ENCODE assay signal across 12 cellular contexts in the genomic region with DNA sequence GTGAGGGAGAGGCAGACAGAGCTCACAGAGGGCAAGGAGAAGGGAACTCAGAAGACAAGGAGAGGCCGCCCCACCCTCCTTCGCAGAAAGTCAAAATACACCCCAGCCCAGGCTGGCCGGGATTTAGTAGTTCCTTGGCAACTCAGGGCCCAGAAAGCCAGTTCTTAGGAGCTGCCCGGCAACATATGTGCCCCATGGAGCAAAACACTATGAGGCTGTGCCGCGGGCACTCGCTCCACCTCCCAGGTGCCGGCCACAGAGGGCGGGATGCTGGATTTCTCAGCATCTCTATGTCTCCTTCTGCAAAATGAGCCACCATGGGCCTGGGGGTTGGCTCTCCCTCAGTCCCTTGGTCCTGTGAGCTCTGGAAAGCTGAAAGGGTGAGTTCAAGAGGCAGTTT.
"Had no signal": no experiment of that assay in that cellular context is flagged by ENCODE, and none has a peak within 500 bp of the region (broad histone marks: within the 10 kb centered on the region; RNA-seq: fewer than 3 reads in every experiment).

No MANE protein-coding gene starts in this region.

- H3K9me3 Mint-ChIP-seq: memory B cell, mesothelial cell of epicardium, natural killer cell, neural progenitor cell had no signal

- DNase-seq: effector memory CD4-positive, alpha-beta T cell; islet precursor cell; natural killer cell; occipital lobe; small intestine; stimulated activated CD4-positive, alpha-beta T cell treated with anti-CD3 and anti-CD28 coated beads, Interleukin-12 subunit alpha, Interleukin-12 subunit beta, amount 100 ng/mL, for 4 hours; stimulated activated naive CD4-positive, alpha-beta T cell treated with Interleukin-2 at 50 U/mL for 16 hours; trophoblast cell had no signal

- H3K4me1 Mint-ChIP-seq: natural killer cell had no signal

- H3K27ac Mint-ChIP-seq: memory B cell, mesothelial cell of epicardium, natural killer cell, neural progenitor cell, progenitor cell of endocrine pancreas had no signal

- H3K4me3 Mint-ChIP-seq: memory B cell, mesothelial cell of epicardium, natural killer cell had no signal

- H3K36me3 Mint-ChIP-seq: memory B cell, mesothelial cell of epicardium, natural killer cell, neural progenitor cell had no signal
